In the genomic region with DNA sequence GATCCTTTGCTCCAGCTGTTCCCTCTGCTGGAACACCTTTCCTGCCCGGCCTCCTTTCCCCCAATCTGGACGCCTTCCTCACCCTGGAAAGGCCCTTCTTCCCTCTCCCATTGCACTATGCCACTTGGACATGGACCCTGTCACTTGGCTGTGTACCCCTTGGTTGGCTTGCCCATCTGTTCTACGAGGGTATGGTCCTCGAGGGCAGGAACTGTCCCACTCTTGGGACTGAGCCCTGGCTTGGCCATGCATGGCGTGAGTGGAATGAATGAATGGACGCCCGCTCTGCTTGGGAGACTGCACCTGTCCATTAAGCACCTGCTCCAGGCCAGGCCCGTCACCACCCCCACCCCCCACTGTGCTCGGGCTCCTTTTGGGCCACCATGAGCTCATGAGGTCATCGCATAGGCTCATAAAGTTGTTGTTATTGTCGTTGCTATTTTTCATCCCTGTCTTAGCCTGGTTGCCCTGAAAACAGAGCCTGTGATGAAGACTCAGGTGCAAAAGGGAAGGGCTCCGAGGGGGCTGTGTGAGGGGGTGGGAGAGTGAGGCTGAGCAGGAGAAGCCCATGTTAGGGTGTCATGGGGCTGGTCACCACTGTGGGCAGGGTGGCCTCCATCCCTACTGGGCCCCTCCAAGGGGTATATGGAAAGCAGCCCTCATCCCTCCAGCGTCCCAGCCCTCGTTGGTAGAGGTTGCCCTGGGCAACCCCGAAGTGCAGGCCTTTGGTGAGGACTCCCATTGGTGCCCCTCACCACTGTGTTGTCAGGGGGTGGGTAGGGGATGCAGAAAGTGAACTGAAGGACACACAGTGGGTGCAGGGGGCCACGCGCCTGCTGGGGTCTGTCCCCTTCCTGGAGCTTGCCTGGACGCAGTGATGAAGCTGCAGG, we compare ENCODE assay signal across 1 cellular context.
TF ChIP-seq lines count a peak whose summit lies in the region.

No MANE protein-coding gene starts in this region.

TF ChIP-seq in HepG2, 621 proteins besides CTCF, POLR2A, EP300 and RAD21 (continued from another document):
- TF ChIP-seq, protein P1, sequence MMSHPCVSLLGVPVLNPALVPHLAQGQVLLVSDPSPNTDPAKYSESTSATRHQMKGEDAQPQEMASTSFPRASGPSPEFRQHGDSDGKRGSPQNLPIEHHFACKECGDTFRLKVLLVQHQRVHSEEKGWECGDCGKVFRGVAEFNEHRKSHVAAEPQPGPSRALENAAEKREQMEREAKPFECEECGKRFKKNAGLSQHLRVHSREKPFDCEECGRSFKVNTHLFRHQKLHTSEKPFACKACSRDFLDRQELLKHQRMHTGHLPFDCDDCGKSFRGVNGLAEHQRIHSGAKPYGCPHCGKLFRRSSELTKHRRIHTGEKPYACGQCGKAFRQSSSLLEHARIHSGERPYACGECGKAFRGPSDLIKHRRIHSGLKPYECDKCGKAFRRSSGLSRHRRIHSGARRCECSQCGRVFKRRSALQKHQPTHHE (CRISPR knock-in tag; IDR thresholded peaks at IDR 0.05; ENCODE audit: borderline replicate concordance): no peak
- TF ChIP-seq FOXM1 (CRISPR knock-in tag; IDR thresholded peaks at IDR 0.05) (no peak), FOXJ3 (CRISPR knock-in tag; IDR thresholded peaks at IDR 0.05; ENCODE audit: borderline replicate concordance) (no peak)
